Comparison of ENCODE assay signal across 17 cellular contexts in genomic region chr13:98111168-98112098, GRCh38. TPM values are rescaled to one million over a fixed set of nuclear protein-coding genes. Genes with fewer than 3 reads are reported as not detected.
DNase-seq lines count a peak whose midpoint lies in the region; ATAC-seq, FAIRE-seq and TF ChIP-seq lines count a peak whose summit lies in the region.
"Had no signal": no experiment of that assay in that cellular context is flagged by ENCODE, and none has a peak within 500 bp of the region (broad histone marks: within the 10 kb centered on the region; RNA-seq: fewer than 3 reads in every experiment).

No MANE protein-coding gene starts in this region.

- no peak for TF ChIP-seq RAD21 in H1 (IDR thresholded peaks at IDR 0.05 in 1 of 2, conservative IDR thresholded peaks at IDR 0.05 in 1 of 2; ENCODE audit: low read depth in 2 of 2, low read length in 2 of 2)
- TF ChIP-seq RAD21 in HepG2 (CRISPR knock-in tag; IDR thresholded peaks at IDR 0.05) = no peak

- H3K56ac ChIP-seq in H1 (replicated peaks; ENCODE audit: insufficient read length, low read depth, low read length) = no peak overlapping the region

- H3K27me3 Mint-ChIP-seq in naive thymus-derived CD4-positive, alpha-beta T cell = peaks cover 0 to 8% (median 6%) of the 10 kb centered on the region in 5 donors

- H3K23ac ChIP-seq in H1 (ENCODE audit: insufficient read length) = no peak overlapping the region

- no peaks in the 10 kb centered on the region for H4K20me1 ChIP-seq in H1 (replicated peaks in 1 of 2; ENCODE audit: control insufficient read depth in 1 of 2, insufficient read depth in 2 of 2, low read length in 2 of 2)
- H4K20me1 ChIP-seq in HepG2 (ENCODE audit: insufficient read depth, low read length) = no peaks in the 10 kb centered on the region
- H4K20me1 ChIP-seq: BLaER1 had no signal

- H3K4me3 ChIP-seq in H1 (ENCODE audit: extremely low read depth in 1 of 4, insufficient read depth in 2 of 4, low read depth in 3 of 4, low read length in 4 of 4) = no peak overlapping the region
- peak overlapping the region in 1 of 3 experiments; percentile 4; a peak in 1 of 6 replicates for H3K4me3 ChIP-seq in HepG2 (replicated peaks in 1 of 3; ENCODE audit: insufficient read depth in 1 of 3, low read depth in 2 of 3, low read length in 3 of 3)
- no peak overlapping the region for H3K4me3 ChIP-seq in naive thymus-derived CD4-positive, alpha-beta T cell (ENCODE audit: low read length)
- no peak overlapping the region for H3K4me3 ChIP-seq in BE2C (ENCODE audit: low read depth, low read length)
- H3K4me3 ChIP-seq: A549, BLaER1, GM12878, GM23248 had no signal

- H3K9ac ChIP-seq in H1 (replicated peaks in 1 of 4; ENCODE audit: extremely low read depth in 1 of 4, low read depth in 3 of 4, low read length in 3 of 4) = no peak overlapping the region
- H3K9ac ChIP-seq in HepG2 (ENCODE audit: insufficient read depth, low read depth, low read length) = no peak overlapping the region
- H3K9ac ChIP-seq: BLaER1, GM23248 had no signal

- H2BK120ac ChIP-seq in H1 (replicated peaks; ENCODE audit: low read depth, low read length) = no peak overlapping the region

- no peaks in the 10 kb centered on the region for H3K36me3 ChIP-seq in H1 (ENCODE audit: control insufficient read depth in 2 of 4, insufficient read depth in 4 of 4, low read length in 3 of 4)
- no peaks in the 10 kb centered on the region for H3K36me3 ChIP-seq in HepG2 (replicated peaks in 1 of 2; ENCODE audit: control insufficient read depth in 1 of 2, insufficient read depth in 2 of 2, low read length in 2 of 2)
- no peaks in the 10 kb centered on the region for H3K36me3 ChIP-seq in naive thymus-derived CD4-positive, alpha-beta T cell (ENCODE audit: control insufficient read depth in 2 of 3, insufficient read depth in 3 of 3, low read length in 3 of 3)
- H3K36me3 ChIP-seq in BE2C = no peaks in the 10 kb centered on the region
- H3K36me3 ChIP-seq: BLaER1 had no signal

- H2BK20ac ChIP-seq in H1 (ENCODE audit: low read length) = no peak overlapping the region

- no peak overlapping the region for H3K18ac ChIP-seq in H1 (ENCODE audit: extremely low read depth, low read length)

- H2BK5ac ChIP-seq in H1 (ENCODE audit: low read depth, low read length) = no peak overlapping the region

- no peaks in the 10 kb centered on the region for H3K79me1 ChIP-seq in H1 (ENCODE audit: low read depth, low read length)

- peaks cover 0 to 5% (median 0%) of the 10 kb centered on the region in 11 donors for H3K9me3 Mint-ChIP-seq in naive thymus-derived CD4-positive, alpha-beta T cell
- H3K9me3 Mint-ChIP-seq: IgD-negative memory B cell had no signal

- no peak overlapping the region for H3K4me2 ChIP-seq in H1 (ENCODE audit: insufficient read depth in 1 of 2, low read depth in 2 of 2, low read length in 2 of 2)
- peak overlapping the region; percentile 44 for H3K4me2 ChIP-seq in HepG2 (ENCODE audit: low read depth, low read length)
- H3K4me2 ChIP-seq: A549, BLaER1 had no signal

- TF ChIP-seq POLR2A in H1 (IDR thresholded peaks at IDR 0.05; ENCODE audit: control extremely low read depth in 1 of 2, low read depth in 2 of 2, low read length in 2 of 2) (no peak), HepG2 (IDR thresholded peaks at IDR 0.05; ENCODE audit: insufficient read depth in 1 of 2, low read depth in 2 of 2, low read length in 2 of 2) (no peak)

- H3K23me2 ChIP-seq in H1 (ENCODE audit: low read depth, low read length) = no peaks in the 10 kb centered on the region

- no peak overlapping the region for H2BK12ac ChIP-seq in H1 (ENCODE audit: low read depth, low read length)

- H3K36me3 Mint-ChIP-seq in naive thymus-derived CD4-positive, alpha-beta T cell = no peaks in the 10 kb centered on the region
- H3K36me3 Mint-ChIP-seq: CD4-positive, CD25-positive, alpha-beta regulatory T cell; IgD-negative memory B cell had no signal

- H4K8ac ChIP-seq in H1 (ENCODE audit: extremely low read depth, insufficient read depth, low read length) = 0 out of 2 replicates have a peak overlapping the region, but pooled peaks have one; percentile 82

- H3K4me3 Mint-ChIP-seq in naive thymus-derived CD4-positive, alpha-beta T cell = no peak overlapping the region
- H3K4me3 Mint-ChIP-seq: CD4-positive, CD25-positive, alpha-beta regulatory T cell; IgD-negative memory B cell had no signal

- no peak overlapping the region for H3K14ac ChIP-seq in H1 (ENCODE audit: insufficient read length)

- H4K5ac ChIP-seq in H1 (ENCODE audit: insufficient read length, low read depth, low read length) = no peak overlapping the region

- H3K27ac ChIP-seq in H1 (ENCODE audit: low read depth, low read length) (no peak overlapping the region), HepG2 (ENCODE audit: extremely low read length, insufficient read depth, low read length) (peak overlapping the region; percentile 1)
- H3K27ac ChIP-seq in naive thymus-derived CD4-positive, alpha-beta T cell (ENCODE audit: low read depth, low read length) = no peak overlapping the region
- H3K27ac ChIP-seq: A549, BLaER1, GM23248, HL-60 had no signal

- no peak overlapping the region for H3K27ac Mint-ChIP-seq in naive thymus-derived CD4-positive, alpha-beta T cell
- H3K27ac Mint-ChIP-seq: CD4-positive, CD25-positive, alpha-beta regulatory T cell had no signal

- TF ChIP-seq EP300 in H1 (IDR thresholded peaks at IDR 0.05; ENCODE audit: borderline replicate concordance in 1 of 2, low read depth in 2 of 2, low read length in 2 of 2) (no peak), HepG2 (IDR thresholded peaks at IDR 0.05; ENCODE audit: low read depth in 2 of 2, low read length in 2 of 2) (no peak), HepG2 (CRISPR knock-in tag; IDR thresholded peaks at IDR 0.05; ENCODE audit: borderline replicate concordance) (no peak)

- no peak overlapping the region for H3K4ac ChIP-seq in H1 (replicated peaks; ENCODE audit: insufficient read length, low read depth, low read length)

- no peaks in the 10 kb centered on the region for H3K4me1 Mint-ChIP-seq in naive thymus-derived CD4-positive, alpha-beta T cell
- H3K4me1 Mint-ChIP-seq: CD4-positive, CD25-positive, alpha-beta regulatory T cell; IgD-negative memory B cell had no signal

- intact Hi-C loops in HepG2 (cut with micrococcal nuclease; ENCODE audit: unreplicated experiment) (no loop called here), Right ventricle myocardium superior (cut with DNase I) (no loop called here)
- intact Hi-C loops in naive thymus-derived CD4-positive, alpha-beta T cell (cut with micrococcal nuclease) = no loop called here

- POLR2A ChIA-PET in H1 (lab: Charles Lee; ENCODE audit: partially characterized antibody) (no interaction called here), HepG2 (lab: Yijun Ruan, JAX) (no interaction called here)
- POLR2A ChIA-PET in naive thymus-derived CD4-positive, alpha-beta T cell (lab: Charles Lee) = no interaction called here

- no TSS peak for BruUV-seq in HepG2 (replicated peaks; lab: Mats Ljungman, UMichigan)

- no peak overlapping the region for H4K91ac ChIP-seq in H1 (replicated peaks; ENCODE audit: insufficient read length, low read length)

- H2AK5ac ChIP-seq in H1 (ENCODE audit: low read depth, low read length) = no peak overlapping the region

- in situ Hi-C loops in HepG2 (cut with HindIII; ENCODE audit: extremely low pct_ligation_motif_present, low pct_unique_long_range_greater_than_20kb) = no loop called here

- FAIRE-seq in H1 (lab: Jason Lieb, UNC) (no peak), HepG2 (lab: Jason Lieb, UNC) (no peak)
- FAIRE-seq: A549, GM12878, GM18507 had no signal

- no peaks in the 10 kb centered on the region for H3K4me1 ChIP-seq in H1 (replicated peaks in 1 of 4; ENCODE audit: control insufficient read depth in 3 of 4, insufficient read depth in 4 of 4, low read length in 3 of 4)
- H3K4me1 ChIP-seq in HepG2 (ENCODE audit: insufficient read depth, low read length) = peaks cover 74% of the 10 kb centered on the region
- no peaks in the 10 kb centered on the region for H3K4me1 ChIP-seq in naive thymus-derived CD4-positive, alpha-beta T cell (ENCODE audit: control insufficient read depth in 2 of 2, insufficient read depth in 2 of 2, low read length in 2 of 2)
- no peaks in the 10 kb centered on the region for H3K4me1 ChIP-seq in BE2C
- H3K4me1 ChIP-seq: A549, BLaER1 had no signal

- DNase-seq in H1 (ENCODE audit: low read depth in 1 of 2, low spot score in 2 of 2) (no peak), HepG2 (ENCODE audit: low spot score) (no peak), HT-29 (ENCODE audit: low spot score) (no peak), Right ventricle myocardium superior (no peak), BE2C (no peak)
- no peak for DNase-seq in naive thymus-derived CD4-positive, alpha-beta T cell
- DNase-seq: CD4-positive, CD25-positive, alpha-beta regulatory T cell; DMS79; GM23248; H7 had no signal

- H3K79me2 ChIP-seq in H1 (ENCODE audit: control insufficient read depth in 1 of 2, insufficient read depth in 2 of 2, low read length in 2 of 2) (no peaks in the 10 kb centered on the region), HepG2 (ENCODE audit: insufficient read depth, low read length) (no peaks in the 10 kb centered on the region)

- no peak overlapping the region for H2AFZ ChIP-seq in H1 (ENCODE audit: low read length)
- no peak overlapping the region for H2AFZ ChIP-seq in HepG2 (ENCODE audit: low read length)
- H2AFZ ChIP-seq: GM23248 had no signal

- no peak overlapping the region for H2BK15ac ChIP-seq in H1 (ENCODE audit: low read length)

- TF ChIP-seq CTCF in H1 (IDR thresholded peaks at IDR 0.05; ENCODE audit: control extremely low read depth in 1 of 3, insufficient read depth in 1 of 3, low read depth in 1 of 3, low read length in 3 of 3) = no peak
- TF ChIP-seq CTCF in HepG2 (CRISPR knock-in tag; IDR thresholded peaks at IDR 0.05) = peak; percentile 39
- no peak for TF ChIP-seq CTCF in BE2C (IDR thresholded peaks at IDR 0.05; ENCODE audit: low read depth, low read length)

- H3K9me3 ChIP-seq in H1 (ENCODE audit: insufficient read depth in 2 of 2, low read depth in 1 of 2, low read length in 1 of 2) (no peaks in the 10 kb centered on the region; a peak in 1 of 4 replicates), HepG2 (ENCODE audit: low read length) (no peaks in the 10 kb centered on the region), BE2C (no peaks in the 10 kb centered on the region)
- H3K9me3 ChIP-seq in naive thymus-derived CD4-positive, alpha-beta T cell (ENCODE audit: control insufficient read depth in 2 of 3, low read length in 3 of 3) = no peaks in the 10 kb centered on the region
- H3K9me3 ChIP-seq: A549 had no signal

- WGBS in H1 (ENCODE audit: extremely low coverage in 1 of 2, insufficient coverage in 1 of 2, insufficient read length in 1 of 2, insufficient replicate concordance in 2 of 2, low coverage in 1 of 2, low lambda C conversion rate in 2 of 2, missing lambda C conversion rate in 1 of 2), 2 experiments = 88% methylated on average over 10 of the region's 10 CpGs; no CpG with 5 or more reads in 1 of the 2 experiments
- 43% methylated on average over 7 of the region's 10 CpGs for whole genome bisulfite sequencing in HepG2 (ENCODE audit: low lambda C conversion rate)

- CTCF ChIA-PET in H1 (lab: Charles Lee; ENCODE audit: partially characterized antibody) (no interaction called here), HepG2 (lab: Yijun Ruan, JAX; ENCODE audit: low intra/inter-chr PET ratio, low total read pairs) (no interaction called here)
- CTCF ChIA-PET in naive thymus-derived CD4-positive, alpha-beta T cell (lab: Charles Lee) = no interaction called here

- ATAC-seq in HepG2 (peak; percentile 90), Right ventricle myocardium superior (ENCODE audit: poor library complexity) (no peak), GM21526 (IDR thresholded peaks at IDR 0.05; ENCODE audit: low FRiP score, unreplicated experiment) (no peak)
- ATAC-seq in naive thymus-derived CD4-positive, alpha-beta T cell = peak; percentile 24
- ATAC-seq: A549, GM12878 had no signal

- H3K27me3 ChIP-seq in H1 (replicated peaks in 1 of 4; ENCODE audit: control insufficient read depth in 3 of 4, extremely low read depth in 1 of 4, insufficient read depth in 3 of 4, low read length in 3 of 4) = no peaks in the 10 kb centered on the region
- no peaks in the 10 kb centered on the region for H3K27me3 ChIP-seq in HepG2 (ENCODE audit: control insufficient read depth in 1 of 2, insufficient read depth in 2 of 2, low read length in 2 of 2)
- no peaks in the 10 kb centered on the region for H3K27me3 ChIP-seq in naive thymus-derived CD4-positive, alpha-beta T cell (ENCODE audit: control insufficient read depth in 2 of 2, insufficient read depth in 2 of 2, low read length in 2 of 2)
- no peaks in the 10 kb centered on the region for H3K27me3 ChIP-seq in BE2C
- H3K27me3 ChIP-seq: BLaER1 had no signal

RNA-seq across cellular contexts. Expression of gene FARP1, which starts 31.5 kb away (rescaled TPM):
- total RNA-seq in H1 (2021; fragmentation: NEBNext Ultra II Directional; extraction: Animal tissue kit (Norgen Biotek cat#: 25700)) = 97.9 and 104 TPM in 2 replicates
- polyA plus RNA-seq in H1 (2011; rRNA removed) = 24.7 and 29.6 TPM in 2 replicates
- 29.0 TPM for polyA plus RNA-seq in H1 (2011; cell fraction: cytosol; rRNA removed)
- 68.0 TPM for polyA plus RNA-seq in H1 (2011; cell fraction: nucleus; rRNA removed)
- 56.1 to 128 TPM (median 79.3 TPM) in 4 replicates for polyA plus RNA-seq in H1 (2012, experiment 1 of 2)
- polyA plus RNA-seq in H1 (2012, experiment 2 of 2) = 25.3 TPM
- 65.6 TPM for polyA plus RNA-seq in H1 (2013, experiment 1 of 2)
- polyA plus RNA-seq in H1 (2013, experiment 2 of 2) = 69.0 TPM
- 87.0 and 138 TPM in 2 replicates for polyA minus RNA-seq in H1 (2011; rRNA and poly(A)+ RNA removed)
- 81.0 TPM for polyA minus RNA-seq in H1 (2011; cell fraction: cytosol; rRNA and poly(A)+ RNA removed)
- polyA minus RNA-seq in H1 (2011; cell fraction: nucleus; rRNA and poly(A)+ RNA removed) = 137 TPM
- total RNA-seq in HepG2 (2016; rRNA removed; fragmentation: Illumina TruSeq; extraction: Trizol) = 70.1 and 70.6 TPM in 2 replicates
- total RNA-seq in HepG2 (2016; cell fraction: cytosol; rRNA removed; fragmentation: Illumina TruSeq; extraction: Trizol; ENCODE audit: low read depth) = 91.6 and 94.1 TPM in 2 replicates
- total RNA-seq in HepG2 (2016; cell fraction: insoluble cytoplasmic fraction; rRNA removed; fragmentation: Illumina TruSeq; extraction: Trizol) = 64.4 and 75.8 TPM in 2 replicates
- 122 and 143 TPM in 2 replicates for total RNA-seq in HepG2 (2016; cell fraction: membrane; rRNA removed; fragmentation: Illumina TruSeq; extraction: Trizol)
- total RNA-seq in HepG2 (2016; cell fraction: nucleus; rRNA removed; fragmentation: Illumina TruSeq; extraction: Trizol) = 136 and 157 TPM in 2 replicates
- polyA plus RNA-seq in HepG2 (2011; rRNA removed) = 109 and 126 TPM in 2 replicates
- 71.5 and 112 TPM in 2 replicates for polyA plus RNA-seq in HepG2 (2011; cell fraction: cytosol; rRNA removed)
- polyA plus RNA-seq in HepG2 (2011; cell fraction: nucleus; rRNA removed) = 463 and 562 TPM in 2 replicates
- polyA plus RNA-seq in HepG2 (2012) = 322 and 394 TPM in 2 replicates
- polyA plus RNA-seq in HepG2 (2016; cell fraction: cytosol; fragmentation: Illumina TruSeq; extraction: Trizol; ENCODE audit: low read depth) = 109 and 112 TPM in 2 replicates
- 77.6 and 113 TPM in 2 replicates for polyA plus RNA-seq in HepG2 (2016; cell fraction: insoluble cytoplasmic fraction; fragmentation: Illumina TruSeq; extraction: Trizol; ENCODE audit: low read depth)
- 192 and 207 TPM in 2 replicates for polyA plus RNA-seq in HepG2 (2016; cell fraction: membrane; fragmentation: Illumina TruSeq; extraction: Trizol; ENCODE audit: low read depth)
- 224 and 256 TPM in 2 replicates for polyA plus RNA-seq in HepG2 (2016; cell fraction: nucleus; fragmentation: Illumina TruSeq; extraction: Trizol; ENCODE audit: insufficient read depth, low read depth)
- polyA minus RNA-seq in HepG2 (2011; rRNA and poly(A)+ RNA removed; ENCODE audit: low replicate concordance) = 0.68 and 162 TPM in 2 replicates
- polyA minus RNA-seq in HepG2 (2011; cell fraction: cytosol; rRNA and poly(A)+ RNA removed) = 152 and 206 TPM in 2 replicates
- 598 and 660 TPM in 2 replicates for polyA minus RNA-seq in HepG2 (2011; cell fraction: nucleus; rRNA and poly(A)+ RNA removed)
- total RNA-seq in naive thymus-derived CD4-positive, alpha-beta T cell = 1 to 10 TPM in 1 of 5 experiments, under 1 TPM in 4; 0.19 to 1.1 (median 0.61) TPM
- polyA plus RNA-seq in naive thymus-derived CD4-positive, alpha-beta T cell = under 1 TPM; 0.36 to 0.60 TPM
- 46.4 and 49.0 TPM in 2 replicates for total RNA-seq in HT-29 (2014; rRNA removed; shearing (Covaris generic))
- 11.1 TPM for total RNA-seq in Right ventricle myocardium superior
- polyA plus RNA-seq in BE2C (2012; ENCODE audit: insufficient read depth, insufficient read length, low read depth) = 78.2 TPM

Comparison
In these comparisons a context has a peak if more than half of its experiments do, and no peak if none do; other contexts are left out.
1. ATAC-seq: peak in HepG2 (single experiment) and naive thymus-derived CD4-positive, alpha-beta T cell (single experiment); none in Right ventricle myocardium superior (single experiment) and GM21526 (single experiment).
2. Of the 41 proteins assayed by ChIP-seq in both HepG2 and H1: peak only in HepG2: CTCF and MAX; only in H1: none; in both: none; in neither: 39.